Comparison of ENCODE assay signal across 8 cellular contexts in genomic region chr3:51520906-51521730, GRCh38. TPM values are rescaled to one million over a fixed set of nuclear protein-coding genes. Genes with fewer than 3 reads are reported as not detected.
DNase-seq lines count a peak whose midpoint lies in the region; ATAC-seq, FAIRE-seq and TF ChIP-seq lines count a peak whose summit lies in the region.
"Not testable (repeated sequence)": the region's sequence is repeated elsewhere in the genome, so short reads cannot be mapped to it uniquely, and the experiment has no call there.

No MANE protein-coding gene starts in this region.

- not testable (repeated sequence) for H3K79me2 ChIP-seq in Karpas-422 (ENCODE audit: low read length)

- H3K4me1 ChIP-seq in Karpas-422 (ENCODE audit: low read length), result peaks cover 29% of the 10 kb centered on the region

- H3K9me2 ChIP-seq in Karpas-422 (replicated peaks; ENCODE audit: insufficient read depth, low read length), result not testable (repeated sequence)

- H3K4me2 ChIP-seq in Karpas-422 (ENCODE audit: low read depth, low read length, poor library complexity, severe bottlenecking), result peak overlapping the region; percentile 42

- not testable (repeated sequence) for H3K27ac ChIP-seq in Karpas-422 (ENCODE audit: low read length)

- peaks cover 12 to 14% of the 10 kb centered on the region in 2 donors for H3K27me3 Mint-ChIP-seq in stimulated activated naive B cell treated with anti-CD40 and anti-IgM and Interleukin-4, amounts not matched to agents 10 μg/mL and 1 μg/mL and 100 μg/mL, for 72 hours

- not testable (repeated sequence) for H3K27me3 ChIP-seq in Karpas-422 (ENCODE audit: low read length)

- DNase-seq in GM12892 (ENCODE audit: insufficient read length), result not testable (repeated sequence)
- DNase-seq in Karpas-422, result peak; percentile 65
- DNase-seq in stimulated activated naive B cell treated with anti-CD40 and anti-IgM and Interleukin-4, amounts not matched to agents 10 μg/mL and 1 μg/mL and 100 μg/mL, for 72 hours, result peak; percentile 63

- H3K27ac Mint-ChIP-seq in stimulated activated naive B cell treated with anti-CD40 and anti-IgM and Interleukin-4, amounts not matched to agents 10 μg/mL and 1 μg/mL and 100 μg/mL, for 72 hours, result not testable (repeated sequence)

- not testable (repeated sequence) for H3K9ac ChIP-seq in Karpas-422 (ENCODE audit: low read length)

- H4K20me1 ChIP-seq in Karpas-422 (ENCODE audit: insufficient read depth, low read depth, low read length), result not testable (repeated sequence)

- not testable (repeated sequence) for H3K9me3 ChIP-seq in Karpas-422 (ENCODE audit: low read length)

- H3K36me3 Mint-ChIP-seq in stimulated activated naive B cell treated with anti-CD40 and anti-IgM and Interleukin-4, amounts not matched to agents 10 μg/mL and 1 μg/mL and 100 μg/mL, for 72 hours, result not testable (repeated sequence)

- H3K4me3 ChIP-seq in Karpas-422 (ENCODE audit: low read length), result not testable (repeated sequence)

- not testable (repeated sequence) for H3K36me3 ChIP-seq in Karpas-422 (ENCODE audit: insufficient read depth, low read length)

- not testable (repeated sequence) for H3K9me3 Mint-ChIP-seq in stimulated activated naive B cell treated with anti-CD40 and anti-IgM and Interleukin-4, amounts not matched to agents 10 μg/mL and 1 μg/mL and 100 μg/mL, for 72 hours

- FAIRE-seq in GM12892 (lab: Jason Lieb, UNC), result peak; percentile 46

- TF ChIP-seq POLR2A in GM12892 (IDR thresholded peaks at IDR 0.05; ENCODE audit: low read depth, low read length), result not testable (repeated sequence)

- ATAC-seq in GM18907 (IDR thresholded peaks at IDR 0.05; ENCODE audit: unreplicated experiment) (peak; percentile 84), GM19467 (IDR thresholded peaks at IDR 0.05; ENCODE audit: unreplicated experiment) (peak; percentile 81), GM21825 (IDR thresholded peaks at IDR 0.05; ENCODE audit: unreplicated experiment) (peak; percentile 87), HG02938 (IDR thresholded peaks at IDR 0.05; ENCODE audit: unreplicated experiment) (peak; percentile 71), HG03175 (IDR thresholded peaks at IDR 0.05; ENCODE audit: unreplicated experiment) (peak; percentile 92)
- ATAC-seq in stimulated activated naive B cell treated with anti-CD40 and anti-IgM and Interleukin-4, amounts not matched to agents 10 μg/mL and 1 μg/mL and 100 μg/mL, for 72 hours (replicated peaks), result peak; percentile 98

- H2AFZ ChIP-seq in Karpas-422 (ENCODE audit: low read length), result not testable (repeated sequence)

- peaks cover 15 to 30% of the 10 kb centered on the region in 2 donors for H3K4me1 Mint-ChIP-seq in stimulated activated naive B cell treated with anti-CD40 and anti-IgM and Interleukin-4, amounts not matched to agents 10 μg/mL and 1 μg/mL and 100 μg/mL, for 72 hours

- H3K4me3 Mint-ChIP-seq in stimulated activated naive B cell treated with anti-CD40 and anti-IgM and Interleukin-4, amounts not matched to agents 10 μg/mL and 1 μg/mL and 100 μg/mL, for 72 hours, result peak overlapping the region in 1 of 2 donors; percentile 25

RNA-seq across cellular contexts. Expression of gene RAD54L2, which starts 17.4 kb away (rescaled TPM):
- 9.3 TPM for polyA plus RNA-seq in GM12892 (2012; ENCODE audit: missing spikeins)
- 15.2 and 17.6 TPM in 2 replicates for total RNA-seq in Karpas-422 (2014; rRNA removed; shearing (Covaris generic); ENCODE audit: low replicate concordance)

RNA-seq across cellular contexts. Expression of gene DCAF1, which starts 21.3 kb away (rescaled TPM):
- polyA plus RNA-seq in GM12892 (2012; ENCODE audit: missing spikeins), result 15.3 TPM
- 19.7 and 25.4 TPM in 2 replicates for total RNA-seq in Karpas-422 (2014; rRNA removed; shearing (Covaris generic); ENCODE audit: low replicate concordance)
